ENCODE assay signal across 8 cellular contexts in genomic region chr16:31460582-31461002, GRCh38. TPM values are rescaled to one million over a fixed set of nuclear protein-coding genes. Genes with fewer than 3 reads are reported as not detected.
DNase-seq lines count a peak whose midpoint lies in the region; ATAC-seq and TF ChIP-seq lines count a peak whose summit lies in the region.

No MANE protein-coding gene starts in this region.

- H3K36me3 ChIP-seq in GM23248 (ENCODE audit: low read depth) (no peaks in the 10 kb centered on the region), RWPE2 (ENCODE audit: low read depth) (peaks cover 10% of the 10 kb centered on the region; the same call in 1 of the 2 replicates), endodermal cell (ENCODE audit: control insufficient read depth, insufficient read depth, low read length) (peaks cover 31% of the 10 kb centered on the region)

- H3K36me3 Mint-ChIP-seq in endodermal cell (ENCODE audit: low read depth) (peaks cover 21% of the 10 kb centered on the region), neural crest cell (ENCODE audit: low read depth) (peaks cover 3% of the 10 kb centered on the region)

- no peaks in the 10 kb centered on the region for H4K20me1 ChIP-seq in GM23248 (ENCODE audit: insufficient read depth)

- H3K9me2 ChIP-seq in GM23248 (ENCODE audit: insufficient read depth), result no peaks in the 10 kb centered on the region

- peak overlapping the region; percentile 97 for H3K27ac Mint-ChIP-seq in endodermal cell
- H3K27ac Mint-ChIP-seq in neural crest cell (ENCODE audit: unreplicated experiment), result no peak overlapping the region

- H3K4me1 ChIP-seq in GM23248 (ENCODE audit: insufficient read depth), result peaks cover 28% of the 10 kb centered on the region
- peaks cover 13% of the 10 kb centered on the region for H3K4me1 ChIP-seq in RWPE2 (ENCODE audit: insufficient read depth, poor library complexity, severe bottlenecking)
- no peaks in the 10 kb centered on the region for H3K4me1 ChIP-seq in endodermal cell (ENCODE audit: control insufficient read depth, insufficient read depth, low read length)

- H3K4me3 Mint-ChIP-seq in endodermal cell (peak overlapping the region; percentile 76), neural crest cell (peak overlapping the region; percentile 88)

- H3K79me2 ChIP-seq in GM23248 (ENCODE audit: insufficient read depth), result peaks cover 44% of the 10 kb centered on the region

- H3K9ac ChIP-seq in GM23248 (peak overlapping the region; percentile 81), endodermal cell (ENCODE audit: extremely low read depth, low read length, poor library complexity, severe bottlenecking) (peak overlapping the region; percentile 70)

- no peaks in the 10 kb centered on the region for H3K9me3 ChIP-seq in GM23248 (ENCODE audit: low read depth)
- no peaks in the 10 kb centered on the region for H3K9me3 ChIP-seq in RWPE2 (ENCODE audit: severe bottlenecking)
- no peaks in the 10 kb centered on the region for H3K9me3 ChIP-seq in endodermal cell (ENCODE audit: control insufficient read depth, low read length)

- no peaks in the 10 kb centered on the region for H3K9me3 Mint-ChIP-seq in endodermal cell
- no peaks in the 10 kb centered on the region for H3K9me3 Mint-ChIP-seq in neural crest cell

- H3K4me1 Mint-ChIP-seq in endodermal cell, result peaks cover 3% of the 10 kb centered on the region
- peaks cover 24% of the 10 kb centered on the region for H3K4me1 Mint-ChIP-seq in neural crest cell

- H2AFZ ChIP-seq in GM23248, result peak overlapping the region; percentile 54

- peak overlapping the region; percentile 91 for H3K4me2 ChIP-seq in GM23248 (ENCODE audit: unreplicated experiment)

- peak; percentile 51 for DNase-seq in Ammon's horn (ENCODE audit: low spot score)
- peak; percentile 86 for DNase-seq in GM23248
- DNase-seq in RWPE2 (ENCODE audit: low spot score), result no peak
- DNase-seq in endodermal cell, result no peak
- no peak for DNase-seq in neural crest cell (ENCODE audit: low read depth, low spot score)
- no peak for DNase-seq in AG20443 (ENCODE audit: low spot score)

- H3K27me3 ChIP-seq in GM23248 (replicated peaks; ENCODE audit: insufficient read depth), result no peaks in the 10 kb centered on the region
- no peaks in the 10 kb centered on the region for H3K27me3 ChIP-seq in RWPE2 (ENCODE audit: insufficient read depth, poor library complexity, severe bottlenecking)
- H3K27me3 ChIP-seq in endodermal cell (ENCODE audit: control insufficient read depth, insufficient read depth, low read length, poor library complexity, severe bottlenecking), result no peaks in the 10 kb centered on the region

- H3K27ac ChIP-seq in GM23248 (peak overlapping the region; percentile 90), RWPE2 (ENCODE audit: poor library complexity, severe bottlenecking) (peak overlapping the region; percentile 81), endodermal cell (ENCODE audit: low read depth, low read length) (peak overlapping the region; percentile 91)

- H3F3A ChIP-seq in GM23248 (ENCODE audit: insufficient read depth), result peaks cover 12% of the 10 kb centered on the region

- 21 to 22% methylated on average over 8 of the region's 8 CpGs for WGBS in GM23248 (ENCODE audit: low coverage in 1 of 2, low lambda C conversion rate in 2 of 2, missing lambda C conversion rate in 2 of 2), 2 experiments
- WGBS in endodermal cell (ENCODE audit: insufficient coverage in 1 of 2, insufficient read length in 1 of 2), 2 experiments, result 75 to 83% methylated on average over 4 to 6 of the region's 8 CpGs

- H3K27me3 Mint-ChIP-seq in endodermal cell (ENCODE audit: insufficient read depth) (no peaks in the 10 kb centered on the region), neural crest cell (ENCODE audit: low read depth) (no peaks in the 10 kb centered on the region)

- ATAC-seq in RWPE2 (ENCODE audit: low read depth) (no peak), GM18907 (IDR thresholded peaks at IDR 0.05; ENCODE audit: unreplicated experiment) (no peak), GM18858 (IDR thresholded peaks at IDR 0.05; ENCODE audit: unreplicated experiment) (no peak)

- TF ChIP-seq CTCF in RWPE2 (IDR thresholded peaks at IDR 0.05; ENCODE audit: poor library complexity, severe bottlenecking) (peak; percentile 77), endodermal cell (conservative IDR thresholded peaks at IDR 0.05) (peak; percentile 84), neural crest cell (conservative IDR thresholded peaks at IDR 0.05) (peak; percentile 73)

- in situ Hi-C loops in GM23248 (cut with MboI), result no loop called here

- H3K4me3 ChIP-seq in GM23248 (peak overlapping the region; percentile 78), RWPE2 (ENCODE audit: severe bottlenecking) (peak overlapping the region; percentile 74), endodermal cell (ENCODE audit: low read length) (peak overlapping the region; percentile 91)

RNA-seq across cellular contexts. Expression of gene ARMC5, which starts 1.3 kb away (rescaled TPM):
- 11.2 and 14.3 TPM in 2 replicates for total RNA-seq in GM23248 (2014; rRNA removed; shearing (Covaris generic))
- 5.0 and 7.0 TPM in 2 replicates for polyA plus RNA-seq in GM23248 (2016; fragmentation: Nextera tagmentation; extraction: Ambion mirVana)
- total RNA-seq in endodermal cell (10 to 100 TPM in 1 of 2 donors, 1 to 10 TPM in 1; 9.4 to 12.1 TPM), neural crest cell (11.8 and 12.3 TPM in 2 replicates)
- polyA plus RNA-seq in endodermal cell (2013, experiment 1 of 2), result 8.5 TPM
- 8.5 TPM for polyA plus RNA-seq in endodermal cell (2013, experiment 2 of 2)

RNA-seq across cellular contexts. Expression of gene TGFB1I1, which starts 11.4 kb away (rescaled TPM):
- 71.8 and 88.5 TPM in 2 replicates for total RNA-seq in GM23248 (2014; rRNA removed; shearing (Covaris generic))
- polyA plus RNA-seq in GM23248 (2016; fragmentation: Nextera tagmentation; extraction: Ambion mirVana), result 174 and 177 TPM in 2 replicates
- total RNA-seq in endodermal cell (1 to 10 TPM; 7.5 to 10.0 TPM), neural crest cell (7.2 and 8.8 TPM in 2 replicates)
- 24.3 TPM for polyA plus RNA-seq in endodermal cell (2013, experiment 1 of 2)
- 20.8 TPM for polyA plus RNA-seq in endodermal cell (2013, experiment 2 of 2)

RNA-seq across cellular contexts. Expression of gene ZNF843, which starts 18.0 kb away (rescaled TPM):
- total RNA-seq in GM23248 (2014; rRNA removed; shearing (Covaris generic)), result 0.22 and 0.38 TPM in 2 replicates
- 0.39 and 0.41 TPM in 2 replicates for polyA plus RNA-seq in GM23248 (2016; fragmentation: Nextera tagmentation; extraction: Ambion mirVana)
- 1 to 10 TPM in 1 of 2 donors, under 1 TPM in 1; 0.31 to 1.5 TPM for total RNA-seq in endodermal cell
- polyA plus RNA-seq in endodermal cell (2013, experiment 1 of 2), result 1.00 TPM
- polyA plus RNA-seq in endodermal cell (2013, experiment 2 of 2), result 0.79 TPM
- total RNA-seq in neural crest cell, result 0.91 and 1.0 TPM in 2 replicates

RNA-seq across cellular contexts. Expression of gene SLC5A2, which starts 22.3 kb away (rescaled TPM):
- total RNA-seq in GM23248 (2014; rRNA removed; shearing (Covaris generic)), result not detected in 2 replicates
- 4.7 and 4.8 TPM in 2 replicates for polyA plus RNA-seq in GM23248 (2016; fragmentation: Nextera tagmentation; extraction: Ambion mirVana)
- total RNA-seq in endodermal cell (under 1 TPM; 0.22 to 0.24 TPM), neural crest cell (not detected in 2 replicates)
- polyA plus RNA-seq in endodermal cell (2013, experiment 1 of 2), result 0.28 TPM
- polyA plus RNA-seq in endodermal cell (2013, experiment 2 of 2), result 0.17 TPM

RNA-seq across cellular contexts. Expression of gene COX6A2, which starts 32.4 kb away (rescaled TPM):
- total RNA-seq in GM23248 (2014; rRNA removed; shearing (Covaris generic)), result not detected in 2 replicates
- polyA plus RNA-seq in GM23248 (2016; fragmentation: Nextera tagmentation; extraction: Ambion mirVana), result not detected in 2 replicates
- total RNA-seq in endodermal cell (not detected), neural crest cell (not detected in 2 replicates)
- polyA plus RNA-seq in endodermal cell (2013, experiment 1 of 2), result not detected
- polyA plus RNA-seq in endodermal cell (2013, experiment 2 of 2), result not detected

Comparison
In these comparisons a context has a peak if more than half of its experiments do, and no peak if none do; other contexts are left out.
1. DNase-seq: peak in Ammon's horn (single experiment) and GM23248 (single experiment); none in RWPE2 (single experiment), endodermal cell (single experiment), neural crest cell (single experiment) and AG20443 (single experiment).
2. Peak in every context shown above with its lines, with median percentiles within 50 percentile points of each other: H3K27ac ChIP-seq, H3K4me3 ChIP-seq and CTCF ChIP-seq.